Comparison of ENCODE assay signal across 8 cellular contexts in the genomic region with DNA sequence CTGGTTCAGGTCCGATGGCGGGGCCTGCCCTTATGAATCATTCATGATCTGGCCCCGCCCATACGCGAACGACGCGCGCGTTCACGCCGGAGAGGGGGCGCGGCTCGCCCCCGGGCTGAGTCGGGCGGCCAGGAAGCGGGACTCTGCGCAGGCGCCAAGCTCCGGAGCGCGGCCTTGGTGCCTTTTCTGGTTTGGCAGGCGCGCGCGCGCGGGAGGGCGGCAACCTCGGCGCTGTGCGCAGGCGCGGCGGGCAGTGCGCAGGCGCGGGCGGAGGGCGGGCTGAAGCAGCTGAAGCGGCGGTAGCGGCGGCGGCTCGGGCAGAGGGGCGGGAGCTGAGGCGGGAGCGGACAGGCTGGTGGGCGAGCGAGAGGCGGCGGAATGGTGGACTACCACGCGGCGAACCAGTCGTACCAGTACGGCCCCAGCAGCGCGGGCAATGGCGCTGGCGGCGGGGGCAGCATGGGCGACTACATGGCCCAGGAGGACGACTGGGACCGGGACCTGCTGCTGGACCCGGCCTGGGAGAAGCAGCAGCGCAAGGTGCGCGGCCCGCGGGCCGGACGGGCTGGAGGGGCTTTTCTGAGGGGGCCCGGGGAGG. TPM values are rescaled to one million over a fixed set of nuclear protein-coding genes. Genes with fewer than 3 reads are reported as not detected.
DNase-seq lines count a peak whose midpoint lies in the region; ATAC-seq and TF ChIP-seq lines count a peak whose summit lies in the region.

Gene ACTN4 (plus strand): TSS at position 282 of the 598 bp plus-strand sequence. CDS start 97 bp downstream, at position 379.

- H3K4me3 ChIP-seq in kidney epithelial cell (ENCODE audit: low read depth, low read length) = peak within 1 kb of the TSS; percentile 100

- H3K27me3 ChIP-seq in kidney epithelial cell (ENCODE audit: control insufficient read depth, insufficient read depth, low read length) = no peaks in the 10 kb centered on the region

- H3K36me3 ChIP-seq in kidney epithelial cell (ENCODE audit: control insufficient read depth, insufficient read depth, low read length) = no peaks in the 10 kb centered on the region

- TF ChIP-seq CTCF in kidney epithelial cell (IDR thresholded peaks at IDR 0.05; ENCODE audit: insufficient read depth, low read length, poor library complexity, severe bottlenecking) = no peak

- ATAC-seq in HG03378 (IDR thresholded peaks at IDR 0.05; ENCODE audit: unreplicated experiment) = peak; percentile 75

- TF ChIP-seq POLR2A in GM19099 (IDR thresholded peaks at IDR 0.05; ENCODE audit: extremely low read depth, insufficient read length, low read depth) = peak; percentile 97

- DNase-seq in Ammon's horn (ENCODE audit: low spot score) = peak; percentile 96
- peak; percentile 91 for DNase-seq in NCI-H460 (ENCODE audit: extremely low read depth, low read depth)
- DNase-seq in activated CD4-positive, alpha-beta T cell treated with anti-CD3 and anti-CD28 coated beads for 24 hours (ENCODE audit: low read depth in 2 of 2) = peak; percentile 100
- DNase-seq in cerebellum (ENCODE audit: low spot score) = peak; percentile 99
- no peak for DNase-seq in kidney epithelial cell (ENCODE audit: low read depth)
- DNase-seq in stimulated activated CD4-positive, alpha-beta T cell treated with anti-CD3 and anti-CD28 coated beads, Interleukin-15, amount 100 ng/mL, for 24 hours = peak; percentile 100

RNA-seq across cellular contexts. Expression of gene ACTN4, which starts in this region (rescaled TPM):
- total RNA-seq in NCI-H460 (2014; rRNA removed; shearing (Covaris generic)) = 145 and 155 TPM in 2 replicates
- polyA plus RNA-seq in NCI-H460 (2014; cell fraction: nucleus; rRNA removed) = 515 and 673 TPM in 2 replicates
- total RNA-seq in cerebellum (71.8 TPM), kidney epithelial cell (821 and 971 TPM in 2 replicates)
